ENCODE assay signal across 1 cellular context in the genomic region with DNA sequence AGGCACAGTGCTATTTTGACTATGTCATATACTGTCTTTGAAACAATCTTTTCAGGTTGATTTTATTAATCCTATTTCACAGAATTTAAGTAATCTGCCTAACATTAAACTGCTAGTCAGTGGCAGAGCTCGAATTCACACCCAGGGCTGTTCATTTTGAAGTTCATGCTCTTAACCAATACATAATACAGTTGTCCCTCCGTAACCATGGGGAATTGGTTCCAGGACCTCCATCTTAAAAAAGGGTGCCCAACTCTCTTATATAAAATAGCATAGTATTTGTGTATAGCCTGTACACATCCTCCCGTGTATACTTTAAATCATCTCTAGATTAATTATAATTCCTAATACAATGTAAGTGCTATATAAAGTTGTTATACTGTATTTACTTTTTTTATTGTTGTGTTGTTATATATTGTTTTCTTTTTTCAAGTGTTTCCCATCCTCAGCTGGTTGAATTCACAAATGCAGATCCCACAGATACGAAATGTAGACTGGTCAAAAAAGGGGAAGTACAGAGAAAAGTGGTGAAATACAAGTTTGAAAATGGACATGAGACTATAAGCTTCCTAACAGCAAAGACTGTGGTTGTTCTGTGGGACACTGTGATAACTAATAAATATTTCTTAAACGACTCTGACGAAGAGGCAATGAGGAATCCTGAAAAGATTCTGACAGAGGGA.
TF ChIP-seq lines count a peak whose summit lies in the region.

No MANE protein-coding gene starts in this region.

TF ChIP-seq in WTC11, 78 proteins besides CTCF, POLR2A, EP300 and RAD21 (continued from another document):
- TF ChIP-seq, protein P1, sequence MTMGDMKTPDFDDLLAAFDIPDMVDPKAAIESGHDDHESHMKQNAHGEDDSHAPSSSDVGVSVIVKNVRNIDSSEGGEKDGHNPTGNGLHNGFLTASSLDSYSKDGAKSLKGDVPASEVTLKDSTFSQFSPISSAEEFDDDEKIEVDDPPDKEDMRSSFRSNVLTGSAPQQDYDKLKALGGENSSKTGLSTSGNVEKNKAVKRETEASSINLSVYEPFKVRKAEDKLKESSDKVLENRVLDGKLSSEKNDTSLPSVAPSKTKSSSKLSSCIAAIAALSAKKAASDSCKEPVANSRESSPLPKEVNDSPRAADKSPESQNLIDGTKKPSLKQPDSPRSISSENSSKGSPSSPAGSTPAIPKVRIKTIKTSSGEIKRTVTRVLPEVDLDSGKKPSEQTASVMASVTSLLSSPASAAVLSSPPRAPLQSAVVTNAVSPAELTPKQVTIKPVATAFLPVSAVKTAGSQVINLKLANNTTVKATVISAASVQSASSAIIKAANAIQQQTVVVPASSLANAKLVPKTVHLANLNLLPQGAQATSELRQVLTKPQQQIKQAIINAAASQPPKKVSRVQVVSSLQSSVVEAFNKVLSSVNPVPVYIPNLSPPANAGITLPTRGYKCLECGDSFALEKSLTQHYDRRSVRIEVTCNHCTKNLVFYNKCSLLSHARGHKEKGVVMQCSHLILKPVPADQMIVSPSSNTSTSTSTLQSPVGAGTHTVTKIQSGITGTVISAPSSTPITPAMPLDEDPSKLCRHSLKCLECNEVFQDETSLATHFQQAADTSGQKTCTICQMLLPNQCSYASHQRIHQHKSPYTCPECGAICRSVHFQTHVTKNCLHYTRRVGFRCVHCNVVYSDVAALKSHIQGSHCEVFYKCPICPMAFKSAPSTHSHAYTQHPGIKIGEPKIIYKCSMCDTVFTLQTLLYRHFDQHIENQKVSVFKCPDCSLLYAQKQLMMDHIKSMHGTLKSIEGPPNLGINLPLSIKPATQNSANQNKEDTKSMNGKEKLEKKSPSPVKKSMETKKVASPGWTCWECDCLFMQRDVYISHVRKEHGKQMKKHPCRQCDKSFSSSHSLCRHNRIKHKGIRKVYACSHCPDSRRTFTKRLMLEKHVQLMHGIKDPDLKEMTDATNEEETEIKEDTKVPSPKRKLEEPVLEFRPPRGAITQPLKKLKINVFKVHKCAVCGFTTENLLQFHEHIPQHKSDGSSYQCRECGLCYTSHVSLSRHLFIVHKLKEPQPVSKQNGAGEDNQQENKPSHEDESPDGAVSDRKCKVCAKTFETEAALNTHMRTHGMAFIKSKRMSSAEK (CRISPR knock-in tag; IDR thresholded peaks at IDR 0.05; ENCODE audit: borderline replicate concordance), result no peak
- TF ChIP-seq TEAD4 (CRISPR knock-in tag; IDR thresholded peaks at IDR 0.05) (no peak), NR2C2 (CRISPR knock-in tag; IDR thresholded peaks at IDR 0.05) (no peak), GRHL2 (CRISPR knock-in tag; IDR thresholded peaks at IDR 0.05; ENCODE audit: insufficient replicate concordance, severe bottlenecking) (no peak), NR1H2 (CRISPR knock-in tag; IDR thresholded peaks at IDR 0.05) (no peak), SMAD4 (CRISPR knock-in tag; IDR thresholded peaks at IDR 0.05) (no peak)
